ENCODE assay signal across 8 cellular contexts in the genomic region with DNA sequence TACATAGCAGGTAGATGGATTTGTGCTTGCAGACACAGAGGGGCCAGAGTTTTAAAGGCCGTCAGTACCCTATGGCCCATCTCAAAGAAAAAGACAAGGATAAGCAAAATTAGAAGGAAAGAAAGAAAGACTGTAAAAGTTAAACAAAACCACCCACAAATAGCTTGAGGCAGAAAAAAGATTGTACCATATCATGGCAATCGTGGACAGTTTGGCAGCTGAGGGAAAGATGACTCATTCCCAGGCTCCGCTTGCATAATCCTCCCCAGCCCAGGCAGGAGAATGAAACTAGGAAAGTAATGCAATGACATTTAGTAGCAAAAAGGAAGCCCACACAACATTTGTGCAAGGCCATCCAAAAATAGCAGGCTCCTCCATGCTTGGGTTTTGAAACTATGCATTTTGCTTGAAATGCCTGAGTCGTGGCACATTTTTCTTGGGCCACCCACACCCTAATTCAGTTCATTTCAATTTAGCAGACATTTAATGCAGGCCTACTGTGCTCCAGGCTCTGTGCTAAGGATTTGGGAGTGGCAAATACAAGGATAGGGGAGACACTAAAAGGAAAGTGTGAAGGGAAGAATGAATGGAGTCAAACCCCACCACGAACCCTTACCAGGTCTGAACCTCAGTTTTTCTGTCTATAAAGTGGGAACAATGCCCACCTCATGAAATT. TPM values are rescaled to one million over a fixed set of nuclear protein-coding genes. Genes with fewer than 3 reads are reported as not detected.
DNase-seq lines count a peak whose midpoint lies in the region; FAIRE-seq and TF ChIP-seq lines count a peak whose summit lies in the region.

No MANE protein-coding gene starts in this region.

- in situ Hi-C loops in Caki2 (cut with HindIII; ENCODE audit: low pct_unique_long_range_greater_than_20kb, low sequenced_read_pairs), result no loop called here

- H3K9me3 ChIP-seq in cardiac muscle cell (ENCODE audit: low read depth) (no peaks in the 10 kb centered on the region), endodermal cell (ENCODE audit: control insufficient read depth, low read length) (no peaks in the 10 kb centered on the region)

- H3K4me1 Mint-ChIP-seq in activated T-helper 2 cell treated with anti-CD3 and anti-CD28 coated beads, Interferon-gamma antibody, Interleukin-2, Interleukin-4, amounts not matched to agents 10 μg/mL and 5 μg/mL and 100 μg/mL, durations not matched to agents 14 hours and 24 hours and 36 hours (ENCODE audit: low read depth), result peaks cover 38% of the 10 kb centered on the region
- H3K4me1 Mint-ChIP-seq in endodermal cell, result peaks cover 6% of the 10 kb centered on the region

- no peak for FAIRE-seq in GM12892 (lab: Jason Lieb, UNC)

- H3K36me3 Mint-ChIP-seq in activated T-helper 2 cell treated with anti-CD3 and anti-CD28 coated beads, Interferon-gamma antibody, Interleukin-2, Interleukin-4, amounts not matched to agents 10 μg/mL and 5 μg/mL and 100 μg/mL, durations not matched to agents 14 hours and 24 hours and 36 hours (ENCODE audit: low read depth), result no peaks in the 10 kb centered on the region
- H3K36me3 Mint-ChIP-seq in endodermal cell (ENCODE audit: low read depth), result no peaks in the 10 kb centered on the region

- H3K27me3 ChIP-seq in cardiac muscle cell (no peaks in the 10 kb centered on the region), rectal smooth muscle tissue (ENCODE audit: control insufficient read depth, insufficient read depth, low read length) (no peaks in the 10 kb centered on the region), endodermal cell (ENCODE audit: control insufficient read depth, insufficient read depth, low read length, poor library complexity, severe bottlenecking) (no peaks in the 10 kb centered on the region)

- peak overlapping the region; percentile 6 for H3K4me3 Mint-ChIP-seq in activated T-helper 2 cell treated with anti-CD3 and anti-CD28 coated beads, Interferon-gamma antibody, Interleukin-2, Interleukin-4, amounts not matched to agents 10 μg/mL and 5 μg/mL and 100 μg/mL, durations not matched to agents 14 hours and 24 hours and 36 hours (ENCODE audit: low read depth)
- H3K4me3 Mint-ChIP-seq in endodermal cell, result no peak overlapping the region

- H3K27me3 Mint-ChIP-seq in activated T-helper 2 cell treated with anti-CD3 and anti-CD28 coated beads, Interferon-gamma antibody, Interleukin-2, Interleukin-4, amounts not matched to agents 10 μg/mL and 5 μg/mL and 100 μg/mL, durations not matched to agents 14 hours and 24 hours and 36 hours (ENCODE audit: low read depth), result peaks cover 18% of the 10 kb centered on the region
- peaks cover 17% of the 10 kb centered on the region for H3K27me3 Mint-ChIP-seq in endodermal cell (ENCODE audit: insufficient read depth)

- H3K36me3 ChIP-seq in cardiac muscle cell (no peaks in the 10 kb centered on the region), rectal smooth muscle tissue (ENCODE audit: control insufficient read depth, insufficient read depth, low read length) (no peaks in the 10 kb centered on the region), endodermal cell (ENCODE audit: control insufficient read depth, insufficient read depth, low read length) (no peaks in the 10 kb centered on the region)

- peaks cover 20% of the 10 kb centered on the region for H3K4me1 ChIP-seq in cardiac muscle cell (ENCODE audit: low read depth)
- H3K4me1 ChIP-seq in rectal smooth muscle tissue (ENCODE audit: control insufficient read depth, insufficient read depth, low read length), result peaks cover 20% of the 10 kb centered on the region
- no peaks in the 10 kb centered on the region for H3K4me1 ChIP-seq in endodermal cell (ENCODE audit: control insufficient read depth, insufficient read depth, low read length)

- H3K27ac ChIP-seq in cardiac muscle cell, result peak overlapping the region; percentile 33
- peak overlapping the region; percentile 57 for H3K27ac ChIP-seq in rectal smooth muscle tissue (ENCODE audit: low read depth, low read length)
- H3K27ac ChIP-seq in endodermal cell (ENCODE audit: low read depth, low read length), result no peak overlapping the region

- H3K9ac ChIP-seq in rectal smooth muscle tissue (ENCODE audit: low read length) (no peak overlapping the region), endodermal cell (ENCODE audit: extremely low read depth, low read length, poor library complexity, severe bottlenecking) (no peak overlapping the region)

- TF ChIP-seq POLR2A in GM12892 (IDR thresholded peaks at IDR 0.05; ENCODE audit: low read depth, low read length), result no peak

- intact Hi-C loops in activated T-helper 2 cell treated with anti-CD3 and anti-CD28 coated beads, Interferon-gamma antibody, Interleukin-2, Interleukin-4, amounts not matched to agents 10 μg/mL and 5 μg/mL and 100 μg/mL, durations not matched to agents 14 hours and 24 hours and 36 hours (cut with micrococcal nuclease), result loop anchor here (1.0 to 2.0 kb wide), 2 partner anchors 14 to 58 kb away; no protein-coding TSS in a partner anchor

- TF ChIP-seq CTCF in LNCaP clone FGC (IDR thresholded peaks at IDR 0.05; ENCODE audit: control insufficient read depth, extremely low read depth, insufficient read depth), result no peak
- no peak for TF ChIP-seq CTCF in cardiac muscle cell (IDR thresholded peaks at IDR 0.05; ENCODE audit: low read depth, low read length)
- no peak for TF ChIP-seq CTCF in endodermal cell (conservative IDR thresholded peaks at IDR 0.05)

- H3K4me3 ChIP-seq in LNCaP clone FGC (ENCODE audit: low read depth, low read length) (no peak overlapping the region), cardiac muscle cell (no peak overlapping the region), rectal smooth muscle tissue (ENCODE audit: low read length) (no peak overlapping the region), endodermal cell (ENCODE audit: low read length) (no peak overlapping the region)

- no peaks in the 10 kb centered on the region for H3K9me3 Mint-ChIP-seq in activated T-helper 2 cell treated with anti-CD3 and anti-CD28 coated beads, Interferon-gamma antibody, Interleukin-2, Interleukin-4, amounts not matched to agents 10 μg/mL and 5 μg/mL and 100 μg/mL, durations not matched to agents 14 hours and 24 hours and 36 hours
- no peaks in the 10 kb centered on the region for H3K9me3 Mint-ChIP-seq in endodermal cell

- H3K27ac Mint-ChIP-seq in activated T-helper 2 cell treated with anti-CD3 and anti-CD28 coated beads, Interferon-gamma antibody, Interleukin-2, Interleukin-4, amounts not matched to agents 10 μg/mL and 5 μg/mL and 100 μg/mL, durations not matched to agents 14 hours and 24 hours and 36 hours, result no peak overlapping the region
- H3K27ac Mint-ChIP-seq in endodermal cell, result no peak overlapping the region

- peak; percentile 74 for DNase-seq in Caki2 (ENCODE audit: low read depth)
- DNase-seq in LNCaP clone FGC (ENCODE audit: low read depth), result peak; percentile 41
- DNase-seq in activated T-helper 2 cell treated with anti-CD3 and anti-CD28 coated beads, Interferon-gamma antibody, Interleukin-2, Interleukin-4, amounts not matched to agents 10 μg/mL and 5 μg/mL and 100 μg/mL, durations not matched to agents 14 hours and 24 hours and 36 hours (ENCODE audit: low spot score), result no peak
- peak in 1 of 2 donors; percentile 97 for DNase-seq in cardiac muscle cell (ENCODE audit: low read depth in 1 of 2, low spot score in 1 of 2)
- no peak for DNase-seq in endodermal cell
- DNase-seq in GM12892 (ENCODE audit: insufficient read length), result no peak
- DNase-seq in SK-N-DZ (ENCODE audit: low spot score), result no peak

- 72 to 90% methylated on average over 2 to 4 of the region's 5 CpGs for WGBS in endodermal cell (ENCODE audit: insufficient coverage in 1 of 2, insufficient read length in 1 of 2), 2 experiments

RNA-seq across cellular contexts. Expression of a gene that starts 40.9 kb away (rescaled TPM):
- total RNA-seq in Caki2 (2014; rRNA removed; shearing (Covaris generic); ENCODE audit: low replicate concordance), result 26.4 and 31.4 TPM in 2 replicates
- 25.2 and 28.1 TPM in 2 replicates for total RNA-seq in activated T-helper 2 cell treated with anti-CD3 and anti-CD28 coated beads, Interferon-gamma antibody, Interleukin-2, Interleukin-4, amounts not matched to agents 10 μg/mL and 5 μg/mL and 100 μg/mL, durations not matched to agents 14 hours and 24 hours and 36 hours
- total RNA-seq in cardiac muscle cell, result 25.9 and 29.2 TPM in 2 replicates
- polyA plus RNA-seq in cardiac muscle cell, result 16.3 and 26.1 TPM in 2 replicates
- 1 to 10 TPM; 7.8 to 9.6 TPM for total RNA-seq in endodermal cell
- polyA plus RNA-seq in endodermal cell (2013, experiment 1 of 2), result 36.7 TPM
- polyA plus RNA-seq in endodermal cell (2013, experiment 2 of 2), result 35.6 TPM
- polyA plus RNA-seq in GM12892 (2012; ENCODE audit: missing spikeins), result 20.6 TPM
- polyA plus RNA-seq in SK-N-DZ (2014; cell fraction: cytosol; rRNA removed), result 9.6 and 9.9 TPM in 2 replicates
- polyA plus RNA-seq in SK-N-DZ (2014; cell fraction: nucleus; rRNA removed), result 9.2 and 14.6 TPM in 2 replicates

Comparison
In these comparisons a context has a peak if more than half of its experiments do, and no peak if none do; other contexts are left out.
1. DNase-seq: peak in Caki2 (single experiment) and LNCaP clone FGC (single experiment); none in activated T-helper 2 cell treated with anti-CD3 and anti-CD28 coated beads, Interferon-gamma antibody, Interleukin-2, Interleukin-4, amounts not matched to agents 10 μg/mL and 5 μg/mL and 100 μg/mL, durations not matched to agents 14 hours and 24 hours and 36 hours (single experiment), endodermal cell (single experiment), GM12892 (single experiment) and SK-N-DZ (single experiment).